Comparison of ENCODE assay signal across 10 cellular contexts in the genomic region with DNA sequence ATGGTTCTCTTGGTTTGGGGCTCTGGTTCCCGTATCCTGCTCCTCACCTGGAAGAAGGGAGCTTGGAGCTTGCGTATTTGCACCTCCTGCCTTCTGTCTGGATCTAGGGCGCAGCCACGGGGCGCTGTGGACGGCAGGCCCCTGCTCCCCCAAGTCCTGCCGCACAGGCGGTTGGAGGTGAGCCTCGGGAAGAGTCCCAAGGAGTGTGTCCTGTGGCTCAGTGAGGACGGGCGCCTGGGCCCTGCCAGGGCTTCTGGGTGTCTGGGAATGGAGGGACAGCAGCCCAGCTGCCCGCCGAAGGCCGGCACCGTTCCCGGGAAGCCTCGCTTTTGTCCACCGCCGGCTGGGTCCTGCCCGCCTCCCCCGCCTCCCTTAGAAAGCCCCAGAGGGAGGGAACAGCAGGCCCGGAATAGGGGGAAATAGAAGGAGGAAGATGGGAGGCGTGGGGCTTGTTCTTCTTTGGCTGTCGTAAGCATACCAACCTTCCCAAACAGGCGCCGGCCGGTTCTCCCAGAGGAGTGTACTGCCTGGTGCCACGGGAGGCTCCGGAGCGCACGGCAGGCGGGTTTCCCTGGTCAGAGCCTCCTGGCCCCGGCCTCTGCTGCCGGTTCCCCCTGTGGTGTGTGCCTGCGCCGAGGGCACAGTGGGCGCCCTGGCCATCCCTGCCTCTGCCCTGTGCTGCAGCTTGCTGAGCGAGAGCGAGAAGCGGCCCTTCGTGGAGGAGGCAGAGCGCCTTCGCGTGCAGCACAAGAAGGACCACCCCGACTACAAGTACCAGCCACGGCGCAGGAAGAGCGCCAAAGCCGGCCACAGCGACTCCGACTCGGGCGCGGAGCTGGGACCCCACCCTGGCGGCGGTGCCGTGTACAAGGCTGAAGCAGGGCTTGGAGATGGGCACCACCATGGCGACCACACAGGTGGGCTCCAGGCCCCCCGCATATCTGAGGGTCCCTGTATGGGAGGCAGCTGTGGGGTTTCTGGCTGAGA. TPM values are rescaled to one million over a fixed set of nuclear protein-coding genes. Genes with fewer than 3 reads are reported as not detected.
DNase-seq lines count a peak whose midpoint lies in the region; ATAC-seq, FAIRE-seq and TF ChIP-seq lines count a peak whose summit lies in the region.
"Had no signal": no experiment of that assay in that cellular context is flagged by ENCODE, and none has a peak within 500 bp of the region (broad histone marks: within the 10 kb centered on the region; RNA-seq: fewer than 3 reads in every experiment).

No MANE protein-coding gene starts in this region.

- no peak overlapping the region for H2BK20ac ChIP-seq in H1 (ENCODE audit: low read length)

- H3K23ac ChIP-seq in H1 (ENCODE audit: insufficient read length), result no peak overlapping the region

- H3K18ac ChIP-seq in H1 (ENCODE audit: extremely low read depth, low read length), result no peak overlapping the region; the same call in 1 of the 2 replicates

- peaks cover 2% of the 10 kb centered on the region; the same call in 1 of the 2 replicates for H3K79me1 ChIP-seq in H1 (ENCODE audit: low read depth, low read length)

- no peak overlapping the region for H3K56ac ChIP-seq in H1 (replicated peaks; ENCODE audit: insufficient read length, low read depth, low read length)

- H3K27ac Mint-ChIP-seq in CD8-positive, alpha-beta memory T cell, result peak overlapping the region in 1 of 8 donors; percentile 46

- H2BK5ac ChIP-seq in H1 (ENCODE audit: low read depth, low read length), result no peak overlapping the region

- POLR2A ChIA-PET in CD8-positive, alpha-beta memory T cell (lab: Charles Lee), result no interaction called here
- POLR2A ChIA-PET in H1 (lab: Charles Lee; ENCODE audit: partially characterized antibody), result interaction anchor here (0.5 kb wide), 1 partner anchor 59 kb away, joined by 4 read pairs; no protein-coding TSS in a partner anchor

- H3K9ac ChIP-seq in HUES6 (ENCODE audit: low read length) (no peak overlapping the region), H1 (replicated peaks in 1 of 4; ENCODE audit: extremely low read depth in 1 of 4, low read depth in 3 of 4, low read length in 3 of 4) (no peak overlapping the region)

- no peak overlapping the region for H2AFZ ChIP-seq in H1 (ENCODE audit: low read length)

- H3K27me3 Mint-ChIP-seq in CD8-positive, alpha-beta memory T cell, result peaks cover 0 to 6% of the 10 kb centered on the region in 2 donors

- peak overlapping the region; percentile 74 to 84; a peak in 3 of 4 replicates for H3K4me2 ChIP-seq in H1 (ENCODE audit: insufficient read depth in 1 of 2, low read depth in 2 of 2, low read length in 2 of 2)

- H4K20me1 ChIP-seq in H1 (replicated peaks in 1 of 2; ENCODE audit: control insufficient read depth in 1 of 2, insufficient read depth in 2 of 2, low read length in 2 of 2), result peaks cover 3 to 7% of the 10 kb centered on the region in 2 experiments

- H2AK5ac ChIP-seq in H1 (ENCODE audit: low read depth, low read length), result no peak overlapping the region

- TF ChIP-seq EP300 in H1 (IDR thresholded peaks at IDR 0.05; ENCODE audit: borderline replicate concordance in 1 of 2, low read depth in 2 of 2, low read length in 2 of 2), result no peak

- peak overlapping the region in 6 of 7 donors; percentile 24 to 66 (median 58) for H3K4me3 Mint-ChIP-seq in CD8-positive, alpha-beta memory T cell

- WGBS in H1 (ENCODE audit: extremely low coverage in 1 of 2, insufficient coverage in 1 of 2, insufficient read length in 1 of 2, insufficient replicate concordance in 2 of 2, low coverage in 1 of 2, low lambda C conversion rate in 2 of 2, missing lambda C conversion rate in 1 of 2), 2 experiments, result 83% methylated on average over 51 of the region's 59 CpGs; no CpG with 5 or more reads in 1 of the 2 experiments

- DNase-seq in CD8-positive, alpha-beta memory T cell, result no peak
- DNase-seq in H1 (ENCODE audit: low read depth in 1 of 2, low spot score in 2 of 2) (no peak), occipital lobe (lab: John Stamatoyannopoulos, UW) (peak; percentile 66), GM13976 (ENCODE audit: low spot score) (no peak), NCI-H2196 (lab: John Stamatoyannopoulos, UW; ENCODE audit: unreplicated experiment) (no peak)
- DNase-seq: activated CD4-positive, CD25-positive, alpha-beta regulatory T cell treated with anti-CD3 and anti-CD28 coated beads, Interleukin-2, amount 50 U/mL, for 72 hours had no signal

- H3K4ac ChIP-seq in H1 (replicated peaks; ENCODE audit: insufficient read length, low read depth, low read length), result no peak overlapping the region

- H3K27ac ChIP-seq in CD8-positive, alpha-beta memory T cell (ENCODE audit: low read depth, low read length), result no peak overlapping the region
- no peak overlapping the region for H3K27ac ChIP-seq in HUES6 (ENCODE audit: low read depth, low read length)
- H3K27ac ChIP-seq in H1 (ENCODE audit: low read depth, low read length), result no peak overlapping the region

- peaks cover 0 to 1% (median 0%) of the 10 kb centered on the region in 3 donors for H3K4me1 Mint-ChIP-seq in CD8-positive, alpha-beta memory T cell

- H3K27me3 ChIP-seq in CD8-positive, alpha-beta memory T cell (ENCODE audit: insufficient read depth, low read length, poor library complexity, severe bottlenecking), result peaks cover 6% of the 10 kb centered on the region
- H3K27me3 ChIP-seq in HUES6 (ENCODE audit: control insufficient read depth, insufficient read depth, low read length), result peaks cover 52% of the 10 kb centered on the region
- peaks cover 29 to 43% (median 40%) of the 10 kb centered on the region in 4 experiments for H3K27me3 ChIP-seq in H1 (replicated peaks in 1 of 4; ENCODE audit: control insufficient read depth in 3 of 4, extremely low read depth in 1 of 4, insufficient read depth in 3 of 4, low read length in 3 of 4)

- no peak for TF ChIP-seq CTCF in H1 (IDR thresholded peaks at IDR 0.05; ENCODE audit: control extremely low read depth in 1 of 3, insufficient read depth in 1 of 3, low read depth in 1 of 3, low read length in 3 of 3)
- no peak for TF ChIP-seq CTCF in GM13976 (IDR thresholded peaks at IDR 0.05; ENCODE audit: borderline replicate concordance, control extremely low read depth, extremely low read depth, insufficient read depth, missing control alignments)

- no peak overlapping the region for H2BK15ac ChIP-seq in H1 (ENCODE audit: low read length)

- H3K79me2 ChIP-seq in H1 (ENCODE audit: control insufficient read depth in 1 of 2, insufficient read depth in 2 of 2, low read length in 2 of 2), result no peaks in the 10 kb centered on the region

- TF ChIP-seq POLR2A in H1 (IDR thresholded peaks at IDR 0.05; ENCODE audit: control extremely low read depth in 1 of 2, low read depth in 2 of 2, low read length in 2 of 2), result no peak

- TF ChIP-seq RAD21 in H1 (IDR thresholded peaks at IDR 0.05 in 1 of 2, conservative IDR thresholded peaks at IDR 0.05 in 1 of 2; ENCODE audit: low read depth in 2 of 2, low read length in 2 of 2), result no peak

- CTCF ChIA-PET in CD8-positive, alpha-beta memory T cell (lab: Charles Lee), result interaction anchor here (1.7 kb wide), 1 partner anchor 12 kb away, joined by 4 read pairs; no protein-coding TSS in a partner anchor
- CTCF ChIA-PET in H1 (lab: Charles Lee; ENCODE audit: partially characterized antibody), result interaction anchor here (0.5 to 0.9 kb wide), 2 partner anchors 24 to 139 kb away, joined by 3 read pairs; no protein-coding TSS in a partner anchor

- no peak overlapping the region for H4K5ac ChIP-seq in H1 (ENCODE audit: insufficient read length, low read depth, low read length)

- H3K23me2 ChIP-seq in H1 (ENCODE audit: low read depth, low read length), result peaks cover 3% of the 10 kb centered on the region; the same call in 1 of the 2 replicates

- peaks cover 4% of the 10 kb centered on the region for H3K4me1 ChIP-seq in CD8-positive, alpha-beta memory T cell (ENCODE audit: insufficient read depth, low read length)
- H3K4me1 ChIP-seq in HUES6 (ENCODE audit: control insufficient read depth, insufficient read depth, low read length) (peaks cover 9% of the 10 kb centered on the region; the same call in 1 of the 2 replicates), H1 (replicated peaks in 1 of 4; ENCODE audit: control insufficient read depth in 3 of 4, insufficient read depth in 4 of 4, low read length in 3 of 4) (peaks cover 0 to 16% (median 7%) of the 10 kb centered on the region in 4 experiments; a peak in 6 of 7 replicates)

- H4K91ac ChIP-seq in H1 (replicated peaks; ENCODE audit: insufficient read length, low read length), result no peak overlapping the region

- no peak for FAIRE-seq in H1 (lab: Jason Lieb, UNC)
- FAIRE-seq: frontal cortex had no signal

- ATAC-seq in GM21381 (IDR thresholded peaks at IDR 0.05; ENCODE audit: unreplicated experiment), result no peak
- ATAC-seq in HG03432 (IDR thresholded peaks at IDR 0.05; ENCODE audit: unreplicated experiment), result no peak

- in situ Hi-C loops in GM13976 (cut with MboI; ENCODE audit: low sequenced_read_pairs, unreplicated experiment), result no loop called here

- no peak overlapping the region for H2BK120ac ChIP-seq in H1 (replicated peaks; ENCODE audit: low read depth, low read length)

- no peak overlapping the region for H3K14ac ChIP-seq in H1 (ENCODE audit: insufficient read length)

- no peaks in the 10 kb centered on the region for H3K36me3 Mint-ChIP-seq in CD8-positive, alpha-beta memory T cell

- H2BK12ac ChIP-seq in H1 (ENCODE audit: low read depth, low read length), result no peak overlapping the region

- H4K8ac ChIP-seq in H1 (ENCODE audit: extremely low read depth, insufficient read depth, low read length), result peak overlapping the region; percentile 38; the same call in 1 of the 2 replicates

- H3K9me3 ChIP-seq in CD8-positive, alpha-beta memory T cell (ENCODE audit: low read length), result no peaks in the 10 kb centered on the region
- H3K9me3 ChIP-seq in HUES6 (ENCODE audit: control insufficient read depth, insufficient read depth, low read depth, low read length), result no peaks in the 10 kb centered on the region
- H3K9me3 ChIP-seq in H1 (ENCODE audit: insufficient read depth in 2 of 2, low read depth in 1 of 2, low read length in 1 of 2), result no peaks in the 10 kb centered on the region

- H3K4me3 ChIP-seq in CD8-positive, alpha-beta memory T cell (ENCODE audit: low read length), result no peak overlapping the region
- H3K4me3 ChIP-seq in HUES6 (ENCODE audit: low read depth, low read length) (peak overlapping the region; percentile 58), H1 (ENCODE audit: extremely low read depth in 1 of 4, insufficient read depth in 2 of 4, low read depth in 3 of 4, low read length in 4 of 4) (peak overlapping the region in 2 of 4 experiments; percentile 8 to 65; a peak in 2 of 8 replicates)

- peaks cover 0 to 2% (median 0%) of the 10 kb centered on the region in 5 donors for H3K9me3 Mint-ChIP-seq in CD8-positive, alpha-beta memory T cell

- H3K36me3 ChIP-seq in CD8-positive, alpha-beta memory T cell (ENCODE audit: insufficient read depth, low read length), result no peaks in the 10 kb centered on the region
- H3K36me3 ChIP-seq in HUES6 (ENCODE audit: control insufficient read depth, insufficient read depth, low read length) (no peaks in the 10 kb centered on the region; the same call in 1 of the 2 replicates), H1 (ENCODE audit: control insufficient read depth in 2 of 4, insufficient read depth in 4 of 4, low read length in 3 of 4) (peaks cover 0 to 6% (median 0%) of the 10 kb centered on the region in 4 experiments; a peak in 1 of 8 replicates)

RNA-seq across cellular contexts. Expression of gene SOX8, which starts 1.8 kb away (rescaled TPM):
- under 1 TPM; 0.39 to 0.62 TPM for total RNA-seq in CD8-positive, alpha-beta memory T cell
- 0.39 TPM for polyA plus RNA-seq in CD8-positive, alpha-beta memory T cell
- total RNA-seq in H1 (2021; fragmentation: NEBNext Ultra II Directional; extraction: Animal tissue kit (Norgen Biotek cat#: 25700)), result 5.7 and 6.4 TPM in 2 replicates
- polyA plus RNA-seq in H1 (2011; rRNA removed), result 2.2 and 4.5 TPM in 2 replicates
- 3.4 TPM for polyA plus RNA-seq in H1 (2011; cell fraction: cytosol; rRNA removed)
- 6.4 TPM for polyA plus RNA-seq in H1 (2011; cell fraction: nucleus; rRNA removed)
- 2.6 to 3.6 TPM (median 3.4 TPM) in 4 replicates for polyA plus RNA-seq in H1 (2012, experiment 1 of 2)
- polyA plus RNA-seq in H1 (2012, experiment 2 of 2), result 3.8 TPM
- polyA plus RNA-seq in H1 (2013, experiment 1 of 2), result 4.4 TPM
- 4.6 TPM for polyA plus RNA-seq in H1 (2013, experiment 2 of 2)
- polyA minus RNA-seq in H1 (2011; rRNA and poly(A)+ RNA removed), result 0.51 and 1.2 TPM in 2 replicates
- polyA minus RNA-seq in H1 (2011; cell fraction: cytosol; rRNA and poly(A)+ RNA removed), result 1.8 TPM
- 3.5 TPM for polyA minus RNA-seq in H1 (2011; cell fraction: nucleus; rRNA and poly(A)+ RNA removed)
- 20.1 TPM for total RNA-seq in occipital lobe

RNA-seq across cellular contexts. Expression of gene LMF1, which starts 12.6 kb away (rescaled TPM):
- 10 to 100 TPM; 11.7 to 14.0 TPM for total RNA-seq in CD8-positive, alpha-beta memory T cell
- polyA plus RNA-seq in CD8-positive, alpha-beta memory T cell, result 15.8 TPM
- 3.5 and 5.1 TPM in 2 replicates for total RNA-seq in H1 (2021; fragmentation: NEBNext Ultra II Directional; extraction: Animal tissue kit (Norgen Biotek cat#: 25700))
- 9.0 and 9.1 TPM in 2 replicates for polyA plus RNA-seq in H1 (2011; rRNA removed)
- polyA plus RNA-seq in H1 (2011; cell fraction: cytosol; rRNA removed), result 3.9 TPM
- 13.2 TPM for polyA plus RNA-seq in H1 (2011; cell fraction: nucleus; rRNA removed)
- 3.0 to 6.8 TPM (median 5.8 TPM) in 4 replicates for polyA plus RNA-seq in H1 (2012, experiment 1 of 2)
- polyA plus RNA-seq in H1 (2012, experiment 2 of 2), result 4.3 TPM
- polyA plus RNA-seq in H1 (2013, experiment 1 of 2), result 4.6 TPM
- polyA plus RNA-seq in H1 (2013, experiment 2 of 2), result 4.0 TPM
- 9.2 and 12.6 TPM in 2 replicates for polyA minus RNA-seq in H1 (2011; rRNA and poly(A)+ RNA removed)
- 2.3 TPM for polyA minus RNA-seq in H1 (2011; cell fraction: cytosol; rRNA and poly(A)+ RNA removed)
- 11.4 TPM for polyA minus RNA-seq in H1 (2011; cell fraction: nucleus; rRNA and poly(A)+ RNA removed)
- 9.4 TPM for total RNA-seq in occipital lobe
